ENCODE assay signal across 1 cellular context in genomic region chr1:202009326-202010031, GRCh38.
TF ChIP-seq lines count a peak whose summit lies in the region.

No MANE protein-coding gene starts in this region.

TF ChIP-seq in H1, 55 proteins besides CTCF, POLR2A, EP300 and RAD21:
- TF ChIP-seq PHF8 (conservative IDR thresholded peaks at IDR 0.05; ENCODE audit: low read depth, low read length) = no peak
- peak; percentile 58; the same call in 1 of the 2 replicates for TF ChIP-seq CREB1 (IDR thresholded peaks at IDR 0.05)
- TF ChIP-seq JUND (IDR thresholded peaks at IDR 0.05; ENCODE audit: low read length) = peak; percentile 40; the same call in 1 of the 2 replicates
- no peak for TF ChIP-seq BACH1 (IDR thresholded peaks at IDR 0.05; ENCODE audit: low read length)
- TF ChIP-seq TBP (IDR thresholded peaks at IDR 0.05; ENCODE audit: low read depth, low read length) = peak; percentile 30; the same call in 1 of the 2 replicates
- TF ChIP-seq SIX5 (IDR thresholded peaks at IDR 0.05; ENCODE audit: low read depth, low read length) = no peak
- TF ChIP-seq TAF1 (IDR thresholded peaks at IDR 0.05; ENCODE audit: low read depth, low read length) = 0 out of 2 replicates have a peak, but pooled peaks have one; percentile 32
- no peak for TF ChIP-seq BRCA1 (IDR thresholded peaks at IDR 0.05; ENCODE audit: low read depth, low read length)
- TF ChIP-seq CBX8 (IDR thresholded peaks at IDR 0.05; ENCODE audit: borderline replicate concordance, low read depth, low read length) = no peak
- peak; percentile 97 for TF ChIP-seq ATF2 (IDR thresholded peaks at IDR 0.05; ENCODE audit: low read length)
- TF ChIP-seq YY1 (IDR thresholded peaks at IDR 0.05; ENCODE audit: low read depth, low read length) = no peak
- TF ChIP-seq CEBPB (IDR thresholded peaks at IDR 0.05; ENCODE audit: low read depth, low read length) = no peak
- TF ChIP-seq KDM4A (IDR thresholded peaks at IDR 0.05; ENCODE audit: low read depth, low read length, severe bottlenecking) = peak; percentile 10
- TF ChIP-seq GTF2F1 (IDR thresholded peaks at IDR 0.05; ENCODE audit: borderline replicate concordance, low read depth, low read length) = no peak
